In the genomic region with DNA sequence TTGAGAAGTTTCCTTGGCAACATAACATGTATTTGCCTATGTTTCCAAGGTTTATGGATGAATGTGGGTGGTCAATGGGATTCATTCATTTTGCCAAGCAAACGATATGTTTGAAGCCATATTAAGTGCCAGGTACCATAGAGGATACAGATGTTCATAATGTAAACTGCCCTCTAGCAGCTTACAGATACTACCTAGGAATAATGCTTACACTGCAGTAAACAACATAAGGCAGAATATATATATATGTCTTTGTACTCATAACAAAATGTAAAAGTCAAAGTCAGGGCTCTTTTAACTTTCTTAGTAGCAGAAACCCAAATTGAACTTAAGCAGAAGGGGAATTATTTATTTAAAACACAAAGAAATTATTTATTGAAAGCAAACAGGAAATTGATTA, we compare ENCODE assay signal across 8 cellular contexts.
"Had no signal": no experiment of that assay in that cellular context is flagged by ENCODE, and none has a peak within 500 bp of the region (broad histone marks: within the 10 kb centered on the region; RNA-seq: fewer than 3 reads in every experiment).

No MANE protein-coding gene starts in this region.

- ATAC-seq: K562 had no signal

- H3K4me3 Mint-ChIP-seq: IgD-negative memory B cell had no signal

- DNase-seq: Karpas-422, KBM-7, KG1 had no signal

- H3K4me1 Mint-ChIP-seq: IgD-negative memory B cell had no signal

- H3K27ac ChIP-seq: HL-60, KMS-11 had no signal

- H3K9ac ChIP-seq: KMS-11 had no signal

- FAIRE-seq: HTR-8/SVneo, K562 had no signal

- H3K4me3 ChIP-seq: K562 had no signal

- H3K36me3 Mint-ChIP-seq: IgD-negative memory B cell had no signal

- H3K4me2 ChIP-seq: KMS-11 had no signal
